ENCODE assay signal across 10 cellular contexts in the genomic region with DNA sequence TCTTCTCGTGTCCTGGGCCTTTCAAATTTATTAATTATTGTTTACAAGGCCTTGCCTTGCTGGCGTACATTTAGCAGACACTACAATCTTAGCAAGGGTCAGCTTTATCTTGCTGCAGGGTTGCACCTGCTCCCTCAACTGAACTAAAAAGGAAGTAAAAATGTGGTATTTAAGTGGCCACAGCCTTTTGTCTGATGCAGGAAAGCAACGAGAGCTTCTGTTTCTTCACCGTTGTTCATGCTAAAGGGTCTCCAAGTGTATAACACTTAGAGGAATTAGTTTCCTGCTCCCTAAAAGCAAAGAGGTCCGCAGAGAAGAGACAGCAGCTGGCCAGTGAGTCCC.
DNase-seq lines count a peak whose midpoint lies in the region; ATAC-seq lines count a peak whose summit lies in the region.
"Had no signal": no experiment of that assay in that cellular context is flagged by ENCODE, and none has a peak within 500 bp of the region (broad histone marks: within the 10 kb centered on the region; RNA-seq: fewer than 3 reads in every experiment).

No MANE protein-coding gene starts in this region.

- H3K79me2 ChIP-seq in GM23248 (ENCODE audit: insufficient read depth): no peaks in the 10 kb centered on the region

- H3K9ac ChIP-seq in HUES64 (ENCODE audit: low read depth, low read length) (no peak overlapping the region), GM23248 (no peak overlapping the region)

- H4K20me1 ChIP-seq in GM23248 (ENCODE audit: insufficient read depth): no peaks in the 10 kb centered on the region

- POLR2A ChIA-PET in activated naive CD8-positive, alpha-beta T cell treated with anti-CD3 and anti-CD28 coated beads, Interleukin-2, amount 10 ng/mL, durations not matched to agents 7 days and 5 days (lab: Charles Lee): interaction anchor here (1.0 to 2.1 kb wide), 3 partner anchors 11 to 80 kb away, joined by 3 to 5 read pairs (median 3); no protein-coding TSS in a partner anchor

- H3K36me3 Mint-ChIP-seq in activated naive CD8-positive, alpha-beta T cell treated with anti-CD3 and anti-CD28 coated beads, Interleukin-2, amount 10 ng/mL, durations not matched to agents 7 days and 5 days: peaks cover 17% of the 10 kb centered on the region

- no peak overlapping the region for H2AFZ ChIP-seq in GM23248

- peaks cover 42% of the 10 kb centered on the region for H3K4me1 Mint-ChIP-seq in activated naive CD8-positive, alpha-beta T cell treated with anti-CD3 and anti-CD28 coated beads, Interleukin-2, amount 10 ng/mL, durations not matched to agents 7 days and 5 days

- peaks cover 10% of the 10 kb centered on the region for H3K27me3 Mint-ChIP-seq in activated naive CD8-positive, alpha-beta T cell treated with anti-CD3 and anti-CD28 coated beads, Interleukin-2, amount 10 ng/mL, durations not matched to agents 7 days and 5 days

- H3K27ac ChIP-seq in HUES64 (ENCODE audit: low read depth, low read length) (0 out of 2 replicates have a peak overlapping the region, but pooled peaks have one; percentile 13), GM23248 (no peak overlapping the region)
- H3K27ac ChIP-seq: upper lobe of right lung had no signal

- H3F3A ChIP-seq in GM23248 (ENCODE audit: insufficient read depth): no peaks in the 10 kb centered on the region

- DNase-seq in activated naive CD8-positive, alpha-beta T cell treated with anti-CD3 and anti-CD28 coated beads, Interleukin-2, amount 10 ng/mL, durations not matched to agents 7 days and 5 days: no peak
- no peak for DNase-seq in stimulated activated CD4-positive, alpha-beta T cell treated with anti-CD3 and anti-CD28 coated beads, Interleukin-4, amount 100 ng/mL, for 4 hours
- DNase-seq in GM23248: no peak
- DNase-seq in hippocampal formation (lab: John Stamatoyannopoulos, UW): no peak
- no peak for DNase-seq in DMS 273 treated with DMSO at 0.1 percent for 48 hours (lab: John Stamatoyannopoulos, UW)
- DNase-seq: heart right ventricle, upper lobe of right lung had no signal

- peak overlapping the region; percentile 62 for H3K4me3 Mint-ChIP-seq in activated naive CD8-positive, alpha-beta T cell treated with anti-CD3 and anti-CD28 coated beads, Interleukin-2, amount 10 ng/mL, durations not matched to agents 7 days and 5 days

- H3K4me3 ChIP-seq in HUES64 (ENCODE audit: low read length) (no peak overlapping the region), GM23248 (no peak overlapping the region)
- H3K4me3 ChIP-seq: upper lobe of right lung had no signal

- ATAC-seq in GM18870 (IDR thresholded peaks at IDR 0.05; ENCODE audit: unreplicated experiment): peak; percentile 61
- ATAC-seq in GM21786 (IDR thresholded peaks at IDR 0.05; ENCODE audit: unreplicated experiment): peak; percentile 51
- peak; percentile 55 for ATAC-seq in activated naive CD8-positive, alpha-beta T cell treated with anti-CD3 and anti-CD28 coated beads, Interleukin-2, amount 10 ng/mL, durations not matched to agents 7 days and 5 days (ENCODE audit: low read depth)

- H3K36me3 ChIP-seq in HUES64 (ENCODE audit: insufficient read depth, low read length) (no peaks in the 10 kb centered on the region), GM23248 (ENCODE audit: low read depth) (no peaks in the 10 kb centered on the region)
- H3K36me3 ChIP-seq: heart right ventricle, upper lobe of right lung had no signal

- peak overlapping the region; percentile 81 for H3K27ac Mint-ChIP-seq in activated naive CD8-positive, alpha-beta T cell treated with anti-CD3 and anti-CD28 coated beads, Interleukin-2, amount 10 ng/mL, durations not matched to agents 7 days and 5 days

- peaks cover 3% of the 10 kb centered on the region for H3K9me3 Mint-ChIP-seq in activated naive CD8-positive, alpha-beta T cell treated with anti-CD3 and anti-CD28 coated beads, Interleukin-2, amount 10 ng/mL, durations not matched to agents 7 days and 5 days

- in situ Hi-C loops in GM23248 (cut with MboI): no loop called here

- peaks cover 20% of the 10 kb centered on the region for H3K4me1 ChIP-seq in HUES64 (ENCODE audit: insufficient read depth, low read length)
- H3K4me1 ChIP-seq in GM23248 (ENCODE audit: insufficient read depth): no peaks in the 10 kb centered on the region
- H3K4me1 ChIP-seq: upper lobe of right lung had no signal

- H3K4me2 ChIP-seq in GM23248 (ENCODE audit: unreplicated experiment): no peak overlapping the region

- H3K27me3 ChIP-seq in HUES64 (ENCODE audit: insufficient read depth, low read length): no peaks in the 10 kb centered on the region
- peaks cover 38% of the 10 kb centered on the region for H3K27me3 ChIP-seq in GM23248 (replicated peaks; ENCODE audit: insufficient read depth)
- H3K27me3 ChIP-seq: heart right ventricle, upper lobe of right lung had no signal

- no peaks in the 10 kb centered on the region for H3K9me3 ChIP-seq in HUES64 (ENCODE audit: insufficient read depth, low read depth, low read length)
- H3K9me3 ChIP-seq in GM23248 (ENCODE audit: low read depth): no peaks in the 10 kb centered on the region
- H3K9me3 ChIP-seq: upper lobe of right lung had no signal

- 87% methylated on average over 5 of the region's 5 CpGs for WGBS in HUES64
- WGBS in GM23248 (ENCODE audit: low coverage in 1 of 2, low lambda C conversion rate in 2 of 2, missing lambda C conversion rate in 2 of 2), 2 experiments: 58 to 63% methylated on average over 5 of the region's 5 CpGs

- H3K9me2 ChIP-seq in GM23248 (ENCODE audit: insufficient read depth): no peaks in the 10 kb centered on the region
